Comparison of ENCODE assay signal across 1 cellular context in the genomic region with DNA sequence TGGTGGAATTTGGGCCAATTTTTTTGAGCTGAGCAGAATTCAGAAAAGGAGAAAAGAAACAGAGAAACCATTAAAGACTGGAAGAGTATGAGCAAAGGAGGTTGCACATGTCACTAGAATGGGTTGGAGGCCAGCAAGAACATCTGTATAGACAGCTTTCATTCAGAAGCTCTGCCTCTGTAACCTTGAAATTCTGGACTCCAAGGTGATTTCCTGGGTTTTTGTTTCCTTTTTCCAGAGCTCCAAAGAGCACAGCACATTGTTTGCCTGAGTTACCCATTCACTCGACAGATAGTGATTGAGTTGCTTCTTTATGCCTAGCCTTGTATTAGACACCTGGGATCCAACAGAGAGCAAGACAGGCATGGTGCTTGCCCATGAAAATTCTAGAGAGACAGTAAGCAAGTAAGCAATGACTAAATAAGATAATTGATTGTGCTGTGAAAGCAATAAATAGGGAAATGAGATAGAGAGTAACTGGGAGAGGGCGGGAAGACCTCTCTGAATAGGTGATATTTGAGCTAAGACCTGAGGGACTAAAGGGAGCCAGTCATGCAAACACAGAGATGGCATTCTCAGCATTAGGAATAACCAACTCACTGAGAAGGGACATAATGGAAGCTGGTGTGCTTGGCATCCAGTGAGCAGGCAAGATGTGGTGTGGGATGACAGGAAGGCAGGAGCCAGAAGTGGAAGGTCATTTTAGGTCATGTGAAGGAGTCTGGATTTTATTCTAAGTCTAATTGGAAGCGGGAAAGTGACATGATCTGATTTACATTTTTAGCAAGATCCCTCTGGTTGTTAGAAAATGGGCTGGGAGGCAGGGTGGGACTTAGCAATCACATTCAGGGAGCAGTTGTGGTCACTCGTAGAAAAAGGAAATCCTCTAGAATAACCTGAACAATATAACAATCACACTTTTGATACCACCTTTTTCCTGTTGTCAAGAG.
TF ChIP-seq lines count a peak whose summit lies in the region.

No MANE protein-coding gene starts in this region.

TF ChIP-seq in HepG2, 621 proteins besides CTCF, POLR2A, EP300 and RAD21 (continued from another document and continues in another):
- TF ChIP-seq, protein P1, sequence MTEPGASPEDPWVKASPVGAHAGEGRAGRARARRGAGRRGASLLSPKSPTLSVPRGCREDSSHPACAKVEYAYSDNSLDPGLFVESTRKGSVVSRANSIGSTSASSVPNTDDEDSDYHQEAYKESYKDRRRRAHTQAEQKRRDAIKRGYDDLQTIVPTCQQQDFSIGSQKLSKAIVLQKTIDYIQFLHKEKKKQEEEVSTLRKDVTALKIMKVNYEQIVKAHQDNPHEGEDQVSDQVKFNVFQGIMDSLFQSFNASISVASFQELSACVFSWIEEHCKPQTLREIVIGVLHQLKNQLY (CRISPR knock-in tag; IDR thresholded peaks at IDR 0.05): no peak
- TF ChIP-seq SKI (IDR thresholded peaks at IDR 0.05; ENCODE audit: partially characterized antibody) (no peak), ZNF564 (CRISPR knock-in tag; IDR thresholded peaks at IDR 0.05) (no peak), ZKSCAN5 (CRISPR knock-in tag; IDR thresholded peaks at IDR 0.05) (no peak), ZNF180 (CRISPR knock-in tag; IDR thresholded peaks at IDR 0.05; ENCODE audit: borderline replicate concordance, low read depth) (no peak), SUZ12 (IDR thresholded peaks at IDR 0.05; ENCODE audit: low read depth, low read length) (no peak), HNRNPLL (IDR thresholded peaks at IDR 0.05; ENCODE audit: low read depth, low read length, poor library complexity, severe bottlenecking) (no peak), ZNF850 (CRISPR knock-in tag; conservative IDR thresholded peaks at IDR 0.05) (no peak), HNRNPUL1 (IDR thresholded peaks at IDR 0.05; ENCODE audit: low read depth, low read length) (no peak; the same call in 1 of the 2 replicates), SIN3A (IDR thresholded peaks at IDR 0.05; ENCODE audit: borderline replicate concordance, low read depth, low read length) (no peak), FOXM1 (CRISPR knock-in tag; IDR thresholded peaks at IDR 0.05) (no peak), SALL1 (CRISPR knock-in tag; IDR thresholded peaks at IDR 0.05) (peak; percentile 66; the same call in 1 of the 2 replicates), ZNF350 (CRISPR knock-in tag; IDR thresholded peaks at IDR 0.05; ENCODE audit: borderline replicate concordance, low read depth) (no peak), JDP2 (CRISPR knock-in tag; IDR thresholded peaks at IDR 0.05; ENCODE audit: borderline replicate concordance) (no peak), EZH2 (conservative IDR thresholded peaks at IDR 0.05; ENCODE audit: low read depth, low read length) (no peak), MEF2D (CRISPR knock-in tag; IDR thresholded peaks at IDR 0.05) (peak; percentile 64; the same call in 1 of the 2 replicates), GATA4 (IDR thresholded peaks at IDR 0.05; ENCODE audit: borderline replicate concordance, low read depth) (no peak), KLF11 (CRISPR knock-in tag; IDR thresholded peaks at IDR 0.05) (no peak), ZNF282 (IDR thresholded peaks at IDR 0.05; ENCODE audit: partially characterized antibody) (no peak), BRD4 (CRISPR knock-in tag; IDR thresholded peaks at IDR 0.05) (peak; percentile 91), ZSCAN9 (CRISPR knock-in tag; IDR thresholded peaks at IDR 0.05; ENCODE audit: borderline replicate concordance) (peak; percentile 34; the same call in 1 of the 2 replicates), CBX5 (CRISPR knock-in tag; IDR thresholded peaks at IDR 0.05; ENCODE audit: borderline replicate concordance) (no peak), GTF3A (CRISPR knock-in tag; conservative IDR thresholded peaks at IDR 0.05) (no peak), ZNF205 (CRISPR knock-in tag; IDR thresholded peaks at IDR 0.05) (0 out of 2 replicates have a peak, but pooled peaks have one; percentile 21), SMC3 (IDR thresholded peaks at IDR 0.05; ENCODE audit: low read length) (no peak), KAT7 (CRISPR knock-in tag; IDR thresholded peaks at IDR 0.05; ENCODE audit: borderline replicate concordance) (no peak), TARDBP (CRISPR knock-in tag; IDR thresholded peaks at IDR 0.05) (0 out of 2 replicates have a peak, but pooled peaks have one; percentile 22), NFYB (CRISPR knock-in tag; IDR thresholded peaks at IDR 0.05) (no peak), ZBTB1 (CRISPR knock-in tag; IDR thresholded peaks at IDR 0.05; ENCODE audit: borderline replicate concordance) (no peak), TP53 (CRISPR knock-in tag; conservative IDR thresholded peaks at IDR 0.05) (0 out of 2 replicates have a peak, but pooled peaks have one; percentile 23), POLR2G (IDR thresholded peaks at IDR 0.05; ENCODE audit: low read depth, low read length) (peak; percentile 66; the same call in 1 of the 2 replicates), ZNF264 (CRISPR knock-in tag; IDR thresholded peaks at IDR 0.05) (no peak), MATR3 (CRISPR knock-in tag; IDR thresholded peaks at IDR 0.05) (no peak), ZNF230 (CRISPR knock-in tag; IDR thresholded peaks at IDR 0.05) (no peak), ZNF232 (CRISPR knock-in tag; IDR thresholded peaks at IDR 0.05; ENCODE audit: borderline replicate concordance) (no peak), ZNF660 (CRISPR knock-in tag; IDR thresholded peaks at IDR 0.05; ENCODE audit: borderline replicate concordance, low read depth) (no peak), EED (CRISPR knock-in tag; IDR thresholded peaks at IDR 0.05) (no peak), ZNF83 (CRISPR knock-in tag; IDR thresholded peaks at IDR 0.05; ENCODE audit: borderline replicate concordance) (no peak), YEATS4 (CRISPR knock-in tag; IDR thresholded peaks at IDR 0.05; ENCODE audit: borderline replicate concordance) (peak; percentile 58; the same call in 1 of the 2 replicates), KMT2B (CRISPR knock-in tag; IDR thresholded peaks at IDR 0.05) (no peak; the same call in 1 of the 2 replicates), JUND (CRISPR knock-in tag; IDR thresholded peaks at IDR 0.05) (no peak), ZFYVE20 (CRISPR knock-in tag; IDR thresholded peaks at IDR 0.05; ENCODE audit: borderline replicate concordance, low read depth) (no peak)
- TF ChIP-seq, protein P2, sequence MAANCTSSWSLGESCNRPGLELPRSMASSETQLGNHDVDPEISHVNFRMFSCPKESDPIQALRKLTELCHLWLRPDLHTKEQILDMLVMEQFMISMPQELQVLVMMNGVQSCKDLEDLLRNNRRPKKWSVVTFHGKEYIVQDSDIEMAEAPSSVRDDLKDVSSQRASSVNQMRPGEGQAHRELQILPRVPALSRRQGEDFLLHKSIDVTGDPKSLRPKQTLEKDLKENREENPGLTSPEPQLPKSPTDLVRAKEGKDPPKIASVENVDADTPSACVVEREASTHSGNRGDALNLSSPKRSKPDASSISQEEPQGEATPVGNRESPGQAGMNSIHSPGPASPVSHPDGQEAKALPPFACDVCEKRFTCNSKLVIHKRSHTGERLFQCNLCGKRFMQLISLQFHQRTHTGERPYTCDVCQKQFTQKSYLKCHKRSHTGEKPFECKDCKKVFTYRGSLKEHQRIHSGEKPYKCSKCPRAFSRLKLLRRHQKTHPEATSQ (CRISPR knock-in tag; IDR thresholded peaks at IDR 0.05; ENCODE audit: borderline replicate concordance): peak; percentile 44; the same call in 1 of the 2 replicates
- TF ChIP-seq, protein P3, sequence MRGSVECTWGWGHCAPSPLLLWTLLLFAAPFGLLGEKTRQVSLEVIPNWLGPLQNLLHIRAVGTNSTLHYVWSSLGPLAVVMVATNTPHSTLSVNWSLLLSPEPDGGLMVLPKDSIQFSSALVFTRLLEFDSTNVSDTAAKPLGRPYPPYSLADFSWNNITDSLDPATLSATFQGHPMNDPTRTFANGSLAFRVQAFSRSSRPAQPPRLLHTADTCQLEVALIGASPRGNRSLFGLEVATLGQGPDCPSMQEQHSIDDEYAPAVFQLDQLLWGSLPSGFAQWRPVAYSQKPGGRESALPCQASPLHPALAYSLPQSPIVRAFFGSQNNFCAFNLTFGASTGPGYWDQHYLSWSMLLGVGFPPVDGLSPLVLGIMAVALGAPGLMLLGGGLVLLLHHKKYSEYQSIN (CRISPR knock-in tag; IDR thresholded peaks at IDR 0.05; ENCODE audit: borderline replicate concordance): no peak
- TF ChIP-seq, protein P4, sequence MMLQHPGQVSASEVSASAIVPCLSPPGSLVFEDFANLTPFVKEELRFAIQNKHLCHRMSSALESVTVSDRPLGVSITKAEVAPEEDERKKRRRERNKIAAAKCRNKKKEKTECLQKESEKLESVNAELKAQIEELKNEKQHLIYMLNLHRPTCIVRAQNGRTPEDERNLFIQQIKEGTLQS (CRISPR knock-in tag; IDR thresholded peaks at IDR 0.05): no peak
- TF ChIP-seq, protein P5, sequence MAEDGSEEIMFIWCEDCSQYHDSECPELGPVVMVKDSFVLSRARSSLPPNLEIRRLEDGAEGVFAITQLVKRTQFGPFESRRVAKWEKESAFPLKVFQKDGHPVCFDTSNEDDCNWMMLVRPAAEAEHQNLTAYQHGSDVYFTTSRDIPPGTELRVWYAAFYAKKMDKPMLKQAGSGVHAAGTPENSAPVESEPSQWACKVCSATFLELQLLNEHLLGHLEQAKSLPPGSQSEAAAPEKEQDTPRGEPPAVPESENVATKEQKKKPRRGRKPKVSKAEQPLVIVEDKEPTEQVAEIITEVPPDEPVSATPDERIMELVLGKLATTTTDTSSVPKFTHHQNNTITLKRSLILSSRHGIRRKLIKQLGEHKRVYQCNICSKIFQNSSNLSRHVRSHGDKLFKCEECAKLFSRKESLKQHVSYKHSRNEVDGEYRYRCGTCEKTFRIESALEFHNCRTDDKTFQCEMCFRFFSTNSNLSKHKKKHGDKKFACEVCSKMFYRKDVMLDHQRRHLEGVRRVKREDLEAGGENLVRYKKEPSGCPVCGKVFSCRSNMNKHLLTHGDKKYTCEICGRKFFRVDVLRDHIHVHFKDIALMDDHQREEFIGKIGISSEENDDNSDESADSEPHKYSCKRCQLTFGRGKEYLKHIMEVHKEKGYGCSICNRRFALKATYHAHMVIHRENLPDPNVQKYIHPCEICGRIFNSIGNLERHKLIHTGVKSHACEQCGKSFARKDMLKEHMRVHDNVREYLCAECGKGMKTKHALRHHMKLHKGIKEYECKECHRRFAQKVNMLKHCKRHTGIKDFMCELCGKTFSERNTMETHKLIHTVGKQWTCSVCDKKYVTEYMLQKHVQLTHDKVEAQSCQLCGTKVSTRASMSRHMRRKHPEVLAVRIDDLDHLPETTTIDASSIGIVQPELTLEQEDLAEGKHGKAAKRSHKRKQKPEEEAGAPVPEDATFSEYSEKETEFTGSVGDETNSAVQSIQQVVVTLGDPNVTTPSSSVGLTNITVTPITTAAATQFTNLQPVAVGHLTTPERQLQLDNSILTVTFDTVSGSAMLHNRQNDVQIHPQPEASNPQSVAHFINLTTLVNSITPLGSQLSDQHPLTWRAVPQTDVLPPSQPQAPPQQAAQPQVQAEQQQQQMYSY (CRISPR knock-in tag; IDR thresholded peaks at IDR 0.05): no peak
- TF ChIP-seq, protein P6, sequence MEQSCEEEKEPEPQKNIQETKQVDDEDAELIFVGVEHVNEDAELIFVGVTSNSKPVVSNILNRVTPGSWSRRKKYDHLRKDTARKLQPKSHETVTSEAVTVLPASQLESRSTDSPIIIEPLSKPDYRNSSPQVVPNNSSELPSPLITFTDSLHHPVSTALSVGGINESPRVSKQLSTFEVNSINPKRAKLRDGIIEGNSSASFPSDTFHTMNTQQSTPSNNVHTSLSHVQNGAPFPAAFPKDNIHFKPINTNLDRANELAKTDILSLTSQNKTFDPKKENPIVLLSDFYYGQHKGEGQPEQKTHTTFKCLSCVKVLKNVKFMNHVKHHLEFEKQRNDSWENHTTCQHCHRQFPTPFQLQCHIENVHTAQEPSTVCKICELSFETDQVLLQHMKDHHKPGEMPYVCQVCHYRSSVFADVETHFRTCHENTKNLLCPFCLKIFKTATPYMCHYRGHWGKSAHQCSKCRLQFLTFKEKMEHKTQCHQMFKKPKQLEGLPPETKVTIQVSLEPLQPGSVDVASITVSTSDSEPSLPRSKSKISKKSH (CRISPR knock-in tag; IDR thresholded peaks at IDR 0.05; ENCODE audit: borderline replicate concordance): no peak
- TF ChIP-seq, protein P7, sequence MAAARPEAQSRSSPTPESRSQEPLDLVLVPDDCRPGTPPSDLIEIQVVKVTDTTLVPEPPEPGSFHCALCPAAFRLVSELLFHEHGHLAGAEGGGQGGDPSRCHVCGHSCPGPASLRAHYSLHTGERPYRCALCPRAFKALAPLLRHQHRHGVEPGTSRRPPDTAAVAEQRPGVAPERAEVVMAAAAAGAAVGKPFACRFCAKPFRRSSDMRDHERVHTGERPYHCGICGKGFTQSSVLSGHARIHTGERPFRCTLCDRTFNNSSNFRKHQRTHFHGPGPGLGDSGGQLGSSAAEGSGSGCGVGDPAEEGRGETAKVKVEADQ (CRISPR knock-in tag; IDR thresholded peaks at IDR 0.05; ENCODE audit: borderline replicate concordance): no peak
- TF ChIP-seq, protein P8, sequence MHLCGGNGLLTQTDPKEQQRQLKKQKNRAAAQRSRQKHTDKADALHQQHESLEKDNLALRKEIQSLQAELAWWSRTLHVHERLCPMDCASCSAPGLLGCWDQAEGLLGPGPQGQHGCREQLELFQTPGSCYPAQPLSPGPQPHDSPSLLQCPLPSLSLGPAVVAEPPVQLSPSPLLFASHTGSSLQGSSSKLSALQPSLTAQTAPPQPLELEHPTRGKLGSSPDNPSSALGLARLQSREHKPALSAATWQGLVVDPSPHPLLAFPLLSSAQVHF (CRISPR knock-in tag; IDR thresholded peaks at IDR 0.05): no peak
- TF ChIP-seq, protein P9, sequence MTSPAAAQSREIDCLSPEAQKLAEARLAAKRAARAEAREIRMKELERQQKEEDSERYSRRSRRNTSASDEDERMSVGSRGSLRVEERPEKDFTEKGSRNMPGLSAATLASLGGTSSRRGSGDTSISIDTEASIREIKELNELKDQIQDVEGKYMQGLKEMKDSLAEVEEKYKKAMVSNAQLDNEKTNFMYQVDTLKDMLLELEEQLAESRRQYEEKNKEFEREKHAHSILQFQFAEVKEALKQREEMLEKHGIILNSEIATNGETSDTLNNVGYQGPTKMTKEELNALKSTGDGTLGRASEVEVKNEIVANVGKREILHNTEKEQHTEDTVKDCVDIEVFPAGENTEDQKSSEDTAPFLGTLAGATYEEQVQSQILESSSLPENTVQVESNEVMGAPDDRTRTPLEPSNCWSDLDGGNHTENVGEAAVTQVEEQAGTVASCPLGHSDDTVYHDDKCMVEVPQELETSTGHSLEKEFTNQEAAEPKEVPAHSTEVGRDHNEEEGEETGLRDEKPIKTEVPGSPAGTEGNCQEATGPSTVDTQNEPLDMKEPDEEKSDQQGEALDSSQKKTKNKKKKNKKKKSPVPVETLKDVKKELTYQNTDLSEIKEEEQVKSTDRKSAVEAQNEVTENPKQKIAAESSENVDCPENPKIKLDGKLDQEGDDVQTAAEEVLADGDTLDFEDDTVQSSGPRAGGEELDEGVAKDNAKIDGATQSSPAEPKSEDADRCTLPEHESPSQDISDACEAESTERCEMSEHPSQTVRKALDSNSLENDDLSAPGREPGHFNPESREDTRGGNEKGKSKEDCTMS (CRISPR knock-in tag; conservative IDR thresholded peaks at IDR 0.05): no peak
- TF ChIP-seq, protein P10, sequence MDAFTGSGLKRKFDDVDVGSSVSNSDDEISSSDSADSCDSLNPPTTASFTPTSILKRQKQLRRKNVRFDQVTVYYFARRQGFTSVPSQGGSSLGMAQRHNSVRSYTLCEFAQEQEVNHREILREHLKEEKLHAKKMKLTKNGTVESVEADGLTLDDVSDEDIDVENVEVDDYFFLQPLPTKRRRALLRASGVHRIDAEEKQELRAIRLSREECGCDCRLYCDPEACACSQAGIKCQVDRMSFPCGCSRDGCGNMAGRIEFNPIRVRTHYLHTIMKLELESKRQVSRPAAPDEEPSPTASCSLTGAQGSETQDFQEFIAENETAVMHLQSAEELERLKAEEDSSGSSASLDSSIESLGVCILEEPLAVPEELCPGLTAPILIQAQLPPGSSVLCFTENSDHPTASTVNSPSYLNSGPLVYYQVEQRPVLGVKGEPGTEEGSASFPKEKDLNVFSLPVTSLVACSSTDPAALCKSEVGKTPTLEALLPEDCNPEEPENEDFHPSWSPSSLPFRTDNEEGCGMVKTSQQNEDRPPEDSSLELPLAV (CRISPR knock-in tag; conservative IDR thresholded peaks at IDR 0.05; ENCODE audit: low read depth): no peak
